In the genomic region with DNA sequence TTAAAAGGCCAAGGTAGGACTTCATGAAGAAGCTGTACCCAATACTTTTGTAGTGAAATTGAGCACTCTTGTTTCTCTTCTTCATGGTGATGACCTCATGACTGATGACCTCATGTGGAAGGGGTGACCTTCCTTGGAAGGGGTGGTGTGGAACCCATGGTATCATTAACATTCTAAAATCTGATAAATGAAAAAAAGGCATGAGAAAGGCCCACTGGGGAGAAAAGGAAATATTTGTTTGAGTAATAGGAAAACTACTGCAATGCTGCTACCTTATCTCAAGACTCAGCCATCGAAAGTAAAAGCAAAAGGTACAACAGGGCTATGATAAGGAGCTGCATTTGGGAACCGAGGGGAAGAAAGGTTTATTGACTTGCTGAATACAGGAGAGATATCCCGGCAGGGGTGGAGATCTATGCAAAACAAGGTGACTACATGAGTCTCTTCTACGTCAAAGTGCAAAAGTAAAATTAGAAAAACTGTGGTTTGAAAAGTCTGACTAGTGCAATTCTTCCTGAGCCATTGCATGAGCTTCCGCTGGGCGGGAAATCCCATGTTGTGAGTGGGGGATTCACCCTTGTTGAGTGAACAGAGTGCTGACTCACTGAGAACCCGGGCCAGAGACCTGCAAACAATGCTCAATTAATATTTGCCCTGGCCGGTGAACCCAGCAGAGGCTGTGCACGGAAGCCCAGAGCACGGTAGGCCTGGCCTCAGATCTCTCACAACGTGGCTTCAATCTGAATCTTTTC, we compare ENCODE assay signal across 1 cellular context.
TF ChIP-seq lines count a peak whose summit lies in the region.

No MANE protein-coding gene starts in this region.

TF ChIP-seq in HepG2, 621 proteins besides CTCF, POLR2A, EP300 and RAD21 (continued from another document and continues in another):
- TF ChIP-seq, protein P1, sequence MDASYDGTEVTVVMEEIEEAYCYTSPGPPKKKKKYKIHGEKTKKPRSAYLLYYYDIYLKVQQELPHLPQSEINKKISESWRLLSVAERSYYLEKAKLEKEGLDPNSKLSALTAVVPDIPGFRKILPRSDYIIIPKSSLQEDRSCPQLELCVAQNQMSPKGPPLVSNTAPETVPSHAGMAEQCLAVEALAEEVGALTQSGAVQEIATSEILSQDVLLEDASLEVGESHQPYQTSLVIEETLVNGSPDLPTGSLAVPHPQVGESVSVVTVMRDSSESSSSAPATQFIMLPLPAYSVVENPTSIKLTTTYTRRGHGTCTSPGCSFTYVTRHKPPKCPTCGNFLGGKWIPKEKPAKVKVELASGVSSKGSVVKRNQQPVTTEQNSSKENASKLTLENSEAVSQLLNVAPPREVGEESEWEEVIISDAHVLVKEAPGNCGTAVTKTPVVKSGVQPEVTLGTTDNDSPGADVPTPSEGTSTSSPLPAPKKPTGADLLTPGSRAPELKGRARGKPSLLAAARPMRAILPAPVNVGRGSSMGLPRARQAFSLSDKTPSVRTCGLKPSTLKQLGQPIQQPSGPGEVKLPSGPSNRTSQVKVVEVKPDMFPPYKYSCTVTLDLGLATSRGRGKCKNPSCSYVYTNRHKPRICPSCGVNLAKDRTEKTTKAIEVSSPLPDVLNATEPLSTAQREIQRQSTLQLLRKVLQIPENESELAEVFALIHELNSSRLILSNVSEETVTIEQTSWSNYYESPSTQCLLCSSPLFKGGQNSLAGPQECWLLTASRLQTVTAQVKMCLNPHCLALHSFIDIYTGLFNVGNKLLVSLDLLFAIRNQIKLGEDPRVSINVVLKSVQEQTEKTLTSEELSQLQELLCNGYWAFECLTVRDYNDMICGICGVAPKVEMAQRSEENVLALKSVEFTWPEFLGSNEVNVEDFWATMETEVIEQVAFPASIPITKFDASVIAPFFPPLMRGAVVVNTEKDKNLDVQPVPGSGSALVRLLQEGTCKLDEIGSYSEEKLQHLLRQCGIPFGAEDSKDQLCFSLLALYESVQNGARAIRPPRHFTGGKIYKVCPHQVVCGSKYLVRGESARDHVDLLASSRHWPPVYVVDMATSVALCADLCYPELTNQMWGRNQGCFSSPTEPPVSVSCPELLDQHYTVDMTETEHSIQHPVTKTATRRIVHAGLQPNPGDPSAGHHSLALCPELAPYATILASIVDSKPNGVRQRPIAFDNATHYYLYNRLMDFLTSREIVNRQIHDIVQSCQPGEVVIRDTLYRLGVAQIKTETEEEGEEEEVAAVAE (CRISPR knock-in tag; IDR thresholded peaks at IDR 0.05; ENCODE audit: borderline replicate concordance), result 0 out of 2 replicates have a peak, but pooled peaks have one; percentile 48
- TF ChIP-seq ZNF431 (CRISPR knock-in tag; IDR thresholded peaks at IDR 0.05; ENCODE audit: borderline replicate concordance, low read depth), result peak; percentile 76
- peak; percentile 91 for TF ChIP-seq ERF (CRISPR knock-in tag; IDR thresholded peaks at IDR 0.05)
- TF ChIP-seq NBN (conservative IDR thresholded peaks at IDR 0.05), result no peak
- TF ChIP-seq RNF219 (CRISPR knock-in tag; IDR thresholded peaks at IDR 0.05), result no peak
- TF ChIP-seq ZNF577 (CRISPR knock-in tag; IDR thresholded peaks at IDR 0.05; ENCODE audit: borderline replicate concordance, low read depth), result no peak
- no peak for TF ChIP-seq CCAR2 (optimal IDR thresholded peaks at IDR 0.05; ENCODE audit: low read depth, low read length)
- TF ChIP-seq, protein P2, sequence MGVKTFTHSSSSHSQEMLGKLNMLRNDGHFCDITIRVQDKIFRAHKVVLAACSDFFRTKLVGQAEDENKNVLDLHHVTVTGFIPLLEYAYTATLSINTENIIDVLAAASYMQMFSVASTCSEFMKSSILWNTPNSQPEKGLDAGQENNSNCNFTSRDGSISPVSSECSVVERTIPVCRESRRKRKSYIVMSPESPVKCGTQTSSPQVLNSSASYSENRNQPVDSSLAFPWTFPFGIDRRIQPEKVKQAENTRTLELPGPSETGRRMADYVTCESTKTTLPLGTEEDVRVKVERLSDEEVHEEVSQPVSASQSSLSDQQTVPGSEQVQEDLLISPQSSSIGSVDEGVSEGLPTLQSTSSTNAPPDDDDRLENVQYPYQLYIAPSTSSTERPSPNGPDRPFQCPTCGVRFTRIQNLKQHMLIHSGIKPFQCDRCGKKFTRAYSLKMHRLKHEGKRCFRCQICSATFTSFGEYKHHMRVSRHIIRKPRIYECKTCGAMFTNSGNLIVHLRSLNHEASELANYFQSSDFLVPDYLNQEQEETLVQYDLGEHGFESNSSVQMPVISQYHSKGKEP (CRISPR knock-in tag; IDR thresholded peaks at IDR 0.05), result no peak
- no peak for TF ChIP-seq GATAD1 (CRISPR knock-in tag; IDR thresholded peaks at IDR 0.05)
- TF ChIP-seq DR1 (CRISPR knock-in tag; IDR thresholded peaks at IDR 0.05), result no peak
- TF ChIP-seq FOXA3 (CRISPR knock-in tag; IDR thresholded peaks at IDR 0.05), result peak; percentile 79
- no peak for TF ChIP-seq ATAD3A (CRISPR knock-in tag; IDR thresholded peaks at IDR 0.05)
- TF ChIP-seq SMARCC2 (IDR thresholded peaks at IDR 0.05), result no peak
- no peak for TF ChIP-seq ZNF326 (CRISPR knock-in tag; IDR thresholded peaks at IDR 0.05; ENCODE audit: borderline replicate concordance)
- TF ChIP-seq ZNF501 (CRISPR knock-in tag; IDR thresholded peaks at IDR 0.05), result peak; percentile 85
- TF ChIP-seq MTF2 (CRISPR knock-in tag; IDR thresholded peaks at IDR 0.05; ENCODE audit: borderline replicate concordance), result no peak
- no peak for TF ChIP-seq SYNCRIP (IDR thresholded peaks at IDR 0.05; ENCODE audit: insufficient read depth, low read depth, low read length)
- TF ChIP-seq, protein P3, sequence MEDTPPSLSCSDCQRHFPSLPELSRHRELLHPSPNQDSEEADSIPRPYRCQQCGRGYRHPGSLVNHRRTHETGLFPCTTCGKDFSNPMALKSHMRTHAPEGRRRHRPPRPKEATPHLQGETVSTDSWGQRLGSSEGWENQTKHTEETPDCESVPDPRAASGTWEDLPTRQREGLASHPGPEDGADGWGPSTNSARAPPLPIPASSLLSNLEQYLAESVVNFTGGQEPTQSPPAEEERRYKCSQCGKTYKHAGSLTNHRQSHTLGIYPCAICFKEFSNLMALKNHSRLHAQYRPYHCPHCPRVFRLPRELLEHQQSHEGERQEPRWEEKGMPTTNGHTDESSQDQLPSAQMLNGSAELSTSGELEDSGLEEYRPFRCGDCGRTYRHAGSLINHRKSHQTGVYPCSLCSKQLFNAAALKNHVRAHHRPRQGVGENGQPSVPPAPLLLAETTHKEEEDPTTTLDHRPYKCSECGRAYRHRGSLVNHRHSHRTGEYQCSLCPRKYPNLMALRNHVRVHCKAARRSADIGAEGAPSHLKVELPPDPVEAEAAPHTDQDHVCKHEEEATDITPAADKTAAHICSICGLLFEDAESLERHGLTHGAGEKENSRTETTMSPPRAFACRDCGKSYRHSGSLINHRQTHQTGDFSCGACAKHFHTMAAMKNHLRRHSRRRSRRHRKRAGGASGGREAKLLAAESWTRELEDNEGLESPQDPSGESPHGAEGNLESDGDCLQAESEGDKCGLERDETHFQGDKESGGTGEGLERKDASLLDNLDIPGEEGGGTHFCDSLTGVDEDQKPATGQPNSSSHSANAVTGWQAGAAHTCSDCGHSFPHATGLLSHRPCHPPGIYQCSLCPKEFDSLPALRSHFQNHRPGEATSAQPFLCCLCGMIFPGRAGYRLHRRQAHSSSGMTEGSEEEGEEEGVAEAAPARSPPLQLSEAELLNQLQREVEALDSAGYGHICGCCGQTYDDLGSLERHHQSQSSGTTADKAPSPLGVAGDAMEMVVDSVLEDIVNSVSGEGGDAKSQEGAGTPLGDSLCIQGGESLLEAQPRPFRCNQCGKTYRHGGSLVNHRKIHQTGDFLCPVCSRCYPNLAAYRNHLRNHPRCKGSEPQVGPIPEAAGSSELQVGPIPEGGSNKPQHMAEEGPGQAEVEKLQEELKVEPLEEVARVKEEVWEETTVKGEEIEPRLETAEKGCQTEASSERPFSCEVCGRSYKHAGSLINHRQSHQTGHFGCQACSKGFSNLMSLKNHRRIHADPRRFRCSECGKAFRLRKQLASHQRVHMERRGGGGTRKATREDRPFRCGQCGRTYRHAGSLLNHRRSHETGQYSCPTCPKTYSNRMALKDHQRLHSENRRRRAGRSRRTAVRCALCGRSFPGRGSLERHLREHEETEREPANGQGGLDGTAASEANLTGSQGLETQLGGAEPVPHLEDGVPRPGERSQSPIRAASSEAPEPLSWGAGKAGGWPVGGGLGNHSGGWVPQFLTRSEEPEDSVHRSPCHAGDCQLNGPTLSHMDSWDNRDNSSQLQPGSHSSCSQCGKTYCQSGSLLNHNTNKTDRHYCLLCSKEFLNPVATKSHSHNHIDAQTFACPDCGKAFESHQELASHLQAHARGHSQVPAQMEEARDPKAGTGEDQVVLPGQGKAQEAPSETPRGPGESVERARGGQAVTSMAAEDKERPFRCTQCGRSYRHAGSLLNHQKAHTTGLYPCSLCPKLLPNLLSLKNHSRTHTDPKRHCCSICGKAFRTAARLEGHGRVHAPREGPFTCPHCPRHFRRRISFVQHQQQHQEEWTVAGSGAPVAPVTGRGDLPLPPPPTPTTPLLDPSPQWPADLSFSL (CRISPR knock-in tag; IDR thresholded peaks at IDR 0.05), result no peak
- no peak for TF ChIP-seq SRSF4 (IDR thresholded peaks at IDR 0.05; ENCODE audit: low read depth, low read length, poor library complexity, severe bottlenecking)
- TF ChIP-seq NPAS2 (CRISPR knock-in tag; IDR thresholded peaks at IDR 0.05; ENCODE audit: borderline replicate concordance), result no peak
- no peak for TF ChIP-seq ZNF207 (IDR thresholded peaks at IDR 0.05; ENCODE audit: borderline replicate concordance)
- TF ChIP-seq HNF4G (IDR thresholded peaks at IDR 0.05; ENCODE audit: borderline replicate concordance, low read depth, low read length), result peak; percentile 49; the same call in 1 of the 2 replicates
- no peak for TF ChIP-seq HNF4G (CRISPR knock-in tag; IDR thresholded peaks at IDR 0.05; ENCODE audit: borderline replicate concordance, low read depth)
- TF ChIP-seq ARNT2 (CRISPR knock-in tag; IDR thresholded peaks at IDR 0.05; ENCODE audit: low read depth), result peak; percentile 78; the same call in 1 of the 2 replicates
- peak; percentile 49; the same call in 1 of the 2 replicates for TF ChIP-seq ZSCAN29 (CRISPR knock-in tag; conservative IDR thresholded peaks at IDR 0.05)
- TF ChIP-seq, protein P4, sequence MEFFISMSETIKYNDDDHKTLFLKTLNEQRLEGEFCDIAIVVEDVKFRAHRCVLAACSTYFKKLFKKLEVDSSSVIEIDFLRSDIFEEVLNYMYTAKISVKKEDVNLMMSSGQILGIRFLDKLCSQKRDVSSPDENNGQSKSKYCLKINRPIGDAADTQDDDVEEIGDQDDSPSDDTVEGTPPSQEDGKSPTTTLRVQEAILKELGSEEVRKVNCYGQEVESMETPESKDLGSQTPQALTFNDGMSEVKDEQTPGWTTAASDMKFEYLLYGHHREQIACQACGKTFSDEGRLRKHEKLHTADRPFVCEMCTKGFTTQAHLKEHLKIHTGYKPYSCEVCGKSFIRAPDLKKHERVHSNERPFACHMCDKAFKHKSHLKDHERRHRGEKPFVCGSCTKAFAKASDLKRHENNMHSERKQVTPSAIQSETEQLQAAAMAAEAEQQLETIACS (CRISPR knock-in tag; IDR thresholded peaks at IDR 0.05), result no peak
- no peak for TF ChIP-seq ZNF484 (CRISPR knock-in tag; IDR thresholded peaks at IDR 0.05; ENCODE audit: borderline replicate concordance, low read depth)
- no peak for TF ChIP-seq ZBTB4 (CRISPR knock-in tag; IDR thresholded peaks at IDR 0.05; ENCODE audit: borderline replicate concordance)
- TF ChIP-seq ZNF660 (CRISPR knock-in tag; IDR thresholded peaks at IDR 0.05; ENCODE audit: borderline replicate concordance, low read depth), result no peak
- peak; percentile 45 for TF ChIP-seq ZNF883 (CRISPR knock-in tag; IDR thresholded peaks at IDR 0.05; ENCODE audit: not compliant biosample characterization)
- TF ChIP-seq ZBTB25 (CRISPR knock-in tag; IDR thresholded peaks at IDR 0.05), result peak; percentile 61
